Comparison of ENCODE assay signal across 26 cellular contexts in genomic region chr11:1563149-1563638, GRCh38. TPM values are rescaled to one million over a fixed set of nuclear protein-coding genes. Genes with fewer than 3 reads are reported as not detected.
A peak's percentile ranks its signal among the peaks of the same experiment; 100 is the strongest.
DNase-seq lines count a peak whose midpoint lies in the region; ATAC-seq and TF ChIP-seq lines count a peak whose summit lies in the region.
"Had no signal": no experiment of that assay in that cellular context is flagged by ENCODE, and none has a peak within 500 bp of the region (broad histone marks: within the 10 kb centered on the region; RNA-seq: fewer than 3 reads in every experiment).

No MANE protein-coding gene starts in this region.

- no peak for TF ChIP-seq CTCF in endodermal cell (conservative IDR thresholded peaks at IDR 0.05)
- TF ChIP-seq CTCF in osteoblast (IDR thresholded peaks at IDR 0.05; ENCODE audit: extremely low read depth, low read depth, low read length) = no peak
- TF ChIP-seq CTCF in brain microvascular endothelial cell (IDR thresholded peaks at IDR 0.05; ENCODE audit: low read depth, low read length, missing control alignments) = no peak

- H3K4me3 ChIP-seq in endodermal cell (ENCODE audit: low read length) (no peak overlapping the region), osteoblast (ENCODE audit: insufficient read depth, low read length) (no peak overlapping the region), brain microvascular endothelial cell (ENCODE audit: low read depth, low read length) (no peak overlapping the region), mesendoderm (ENCODE audit: low read length) (no peak overlapping the region)
- H3K4me3 ChIP-seq: GM23248, HAP-1, Peyer's patch had no signal

- no peak overlapping the region for H3K4me3 Mint-ChIP-seq in endodermal cell
- H3K4me3 Mint-ChIP-seq: HFFc6 had no signal

- H3K27ac ChIP-seq in endodermal cell (ENCODE audit: low read depth, low read length) (no peak overlapping the region), osteoblast (ENCODE audit: low read depth, low read length) (no peak overlapping the region), brain microvascular endothelial cell (no peak overlapping the region), mesendoderm (ENCODE audit: low read depth, low read length) (no peak overlapping the region)
- H3K27ac ChIP-seq: GM23248 had no signal

- H2AFZ ChIP-seq in osteoblast (ENCODE audit: low read length) = no peak overlapping the region
- H2AFZ ChIP-seq: GM23248 had no signal

- no peak overlapping the region for H3K18ac ChIP-seq in mesendoderm (ENCODE audit: low read length)

- peaks cover 23% of the 10 kb centered on the region for H4K20me1 ChIP-seq in osteoblast (ENCODE audit: insufficient read depth, low read length)

- no peaks in the 10 kb centered on the region for H3K79me1 ChIP-seq in mesendoderm (ENCODE audit: low read length)

- no peaks in the 10 kb centered on the region for H3K79me2 ChIP-seq in osteoblast (ENCODE audit: insufficient read depth, low read length)
- no peaks in the 10 kb centered on the region for H3K79me2 ChIP-seq in mesendoderm (ENCODE audit: control insufficient read depth, insufficient read depth, low read length)

- H3K9ac ChIP-seq in endodermal cell (ENCODE audit: extremely low read depth, low read length, poor library complexity, severe bottlenecking) (no peak overlapping the region), mesendoderm (ENCODE audit: low read length) (no peak overlapping the region)
- H3K9ac ChIP-seq: GM23248 had no signal

- H3K4me1 ChIP-seq in endodermal cell (ENCODE audit: control insufficient read depth, insufficient read depth, low read length) (peaks cover 14% of the 10 kb centered on the region), osteoblast (ENCODE audit: insufficient read depth, low read length) (peaks cover 15% of the 10 kb centered on the region), mesendoderm (ENCODE audit: control insufficient read depth, low read depth, low read length) (peaks cover 3% of the 10 kb centered on the region)
- H3K4me1 ChIP-seq: HAP-1 had no signal

- H3K36me3 ChIP-seq in endodermal cell (ENCODE audit: control insufficient read depth, insufficient read depth, low read length) = no peaks in the 10 kb centered on the region
- no peaks in the 10 kb centered on the region for H3K36me3 ChIP-seq in osteoblast (ENCODE audit: insufficient read depth, low read length)
- no peaks in the 10 kb centered on the region for H3K36me3 ChIP-seq in brain microvascular endothelial cell (replicated peaks)
- no peaks in the 10 kb centered on the region for H3K36me3 ChIP-seq in mesendoderm (ENCODE audit: control insufficient read depth, insufficient read depth, low read length)
- H3K36me3 ChIP-seq: BE2C, HAP-1 had no signal

- H3K27ac Mint-ChIP-seq in endodermal cell = no peak overlapping the region
- H3K27ac Mint-ChIP-seq: HFFc6 had no signal

- H2BK5ac ChIP-seq in mesendoderm (ENCODE audit: low read length) = no peak overlapping the region

- ATAC-seq in HG02798 (IDR thresholded peaks at IDR 0.05; ENCODE audit: poor library complexity, unreplicated experiment) = no peak

- H3K27me3 ChIP-seq in endodermal cell (ENCODE audit: control insufficient read depth, insufficient read depth, low read length, poor library complexity, severe bottlenecking) = no peaks in the 10 kb centered on the region
- no peaks in the 10 kb centered on the region for H3K27me3 ChIP-seq in osteoblast (ENCODE audit: insufficient read depth, low read length)
- H3K27me3 ChIP-seq in brain microvascular endothelial cell (replicated peaks) = no peaks in the 10 kb centered on the region
- H3K27me3 ChIP-seq in mesendoderm (ENCODE audit: insufficient read depth, low read length, poor library complexity) = no peaks in the 10 kb centered on the region
- H3K27me3 ChIP-seq: BE2C, Peyer's patch had no signal

- H3K4me2 ChIP-seq in osteoblast (ENCODE audit: insufficient read depth, low read length) (no peak overlapping the region), mesendoderm (ENCODE audit: low read length) (no peak overlapping the region)

- DNase-seq in activated T-cell treated with anti-CD3 and anti-CD28 coated beads, Interleukin-2, amount 50 U/mL, for 1 hour = peak; percentile 19
- no peak for DNase-seq in activated T-cell treated with anti-CD3 and anti-CD28 coated beads for 4 hours
- DNase-seq in endodermal cell = peak; percentile 26
- DNase-seq in osteoblast (ENCODE audit: insufficient read length, low spot score, missing footprints) = peak; percentile 78
- no peak for DNase-seq in brain microvascular endothelial cell
- no peak for DNase-seq in HK-2 (ENCODE audit: unreplicated experiment)
- no peak for DNase-seq in mesendoderm
- DNase-seq: ACHN, BE2C, Calu3, DMS153, GM23248, HFFc6, KBM-7, NCI-H1048, NCI-H1417 treated with DMSO at 0.1 percent for 48 hours, NCI-H2081, NCI-H2227 treated with DMSO at 0.1 percent for 48 hours, OCI-M1, Peyer's patch, SHP77 treated with DMSO at 0.1 percent for 48 hours had no signal

- no peak overlapping the region for H2BK120ac ChIP-seq in mesendoderm (ENCODE audit: low read depth, low read length)

- no peak overlapping the region for H3K23ac ChIP-seq in mesendoderm (ENCODE audit: low read length)

- in situ Hi-C loops in brain microvascular endothelial cell (cut with HindIII; ENCODE audit: low pct_ligation_motif_present, low sequenced_read_pairs) = no loop called here

- no peaks in the 10 kb centered on the region for H3K9me3 Mint-ChIP-seq in endodermal cell
- H3K9me3 Mint-ChIP-seq: HFFc6 had no signal

- no peaks in the 10 kb centered on the region for H3K27me3 Mint-ChIP-seq in endodermal cell (ENCODE audit: insufficient read depth)

- H3K56ac ChIP-seq in mesendoderm (ENCODE audit: low read length) = no peak overlapping the region

- H4K5ac ChIP-seq in mesendoderm (ENCODE audit: low read length) = no peak overlapping the region

- no peak overlapping the region for H3K4ac ChIP-seq in mesendoderm (ENCODE audit: low read depth, low read length)

- no peak overlapping the region for H2AK5ac ChIP-seq in mesendoderm (ENCODE audit: low read length)

- no peak overlapping the region for H2BK15ac ChIP-seq in mesendoderm (replicated peaks; ENCODE audit: low read depth)

- peaks cover 8% of the 10 kb centered on the region for H3K4me1 Mint-ChIP-seq in endodermal cell

- no peaks in the 10 kb centered on the region for H3K9me3 ChIP-seq in endodermal cell (ENCODE audit: control insufficient read depth, low read length)
- H3K9me3 ChIP-seq in osteoblast (ENCODE audit: low read depth, low read length) = no peaks in the 10 kb centered on the region
- H3K9me3 ChIP-seq: BE2C, HAP-1, Peyer's patch had no signal

- no peak overlapping the region for H4K8ac ChIP-seq in mesendoderm (ENCODE audit: low read depth, low read length)

- WGBS in endodermal cell (ENCODE audit: insufficient coverage in 1 of 2, insufficient read length in 1 of 2), 2 experiments = 85 to 93% methylated on average over 6 to 12 of the region's 12 CpGs
- no CpG with 5 or more reads among the region's 12 CpGs for WGBS in mesendoderm (ENCODE audit: extremely low coverage, insufficient coverage, low lambda C conversion rate)

- H3K36me3 Mint-ChIP-seq in endodermal cell (ENCODE audit: low read depth) = no peaks in the 10 kb centered on the region

RNA-seq across cellular contexts. Expression of gene DUSP8, which starts 8.9 kb away (rescaled TPM):
- total RNA-seq in endodermal cell (1 to 10 TPM; 4.7 to 7.0 TPM), osteoblast (under 0.01 TPM in 2 replicates)
- polyA plus RNA-seq in endodermal cell (2013, experiment 1 of 2) = 13.7 TPM
- 7.4 TPM for polyA plus RNA-seq in endodermal cell (2013, experiment 2 of 2)
- 12.2 TPM for polyA plus RNA-seq in mesendoderm (2013, experiment 1 of 2)
- 11.3 TPM for polyA plus RNA-seq in mesendoderm (2013, experiment 2 of 2)
- polyA plus RNA-seq: GM23248 had no signal

RNA-seq across cellular contexts. Expression of gene KRTAP5-1, which starts 21.9 kb away (rescaled TPM):
- total RNA-seq in endodermal cell = not detected
- not detected for polyA plus RNA-seq in endodermal cell (2013, experiment 1 of 2)
- polyA plus RNA-seq in endodermal cell (2013, experiment 2 of 2) = not detected
- not detected in 2 replicates for total RNA-seq in osteoblast
- not detected for polyA plus RNA-seq in mesendoderm (2013, experiment 1 of 2)
- not detected for polyA plus RNA-seq in mesendoderm (2013, experiment 2 of 2)
- total RNA-seq: Calu3, Daoy, G401, GM23248, HFFc6, NCI-H460, Peyer's patch had no signal
- polyA plus RNA-seq: GM23248 had no signal

RNA-seq across cellular contexts. Expression of gene KRTAP5-2, which starts 34.9 kb away (rescaled TPM):
- total RNA-seq in endodermal cell (not detected), osteoblast (not detected in 2 replicates)
- not detected for polyA plus RNA-seq in endodermal cell (2013, experiment 1 of 2)
- not detected for polyA plus RNA-seq in endodermal cell (2013, experiment 2 of 2)
- polyA plus RNA-seq in mesendoderm (2013, experiment 1 of 2) = not detected
- polyA plus RNA-seq in mesendoderm (2013, experiment 2 of 2) = not detected
- total RNA-seq: Calu3, Daoy, G401, GM23248, HFFc6, NCI-H460, Peyer's patch had no signal
- polyA plus RNA-seq: GM23248 had no signal

RNA-seq across cellular contexts. Expression of gene KRTAP5-3, which starts 45.1 kb away (rescaled TPM):
- total RNA-seq in endodermal cell = not detected
- polyA plus RNA-seq in endodermal cell (2013, experiment 1 of 2) = not detected
- polyA plus RNA-seq in endodermal cell (2013, experiment 2 of 2) = not detected
- not detected in 2 replicates for total RNA-seq in osteoblast
- not detected for polyA plus RNA-seq in mesendoderm (2013, experiment 1 of 2)
- not detected for polyA plus RNA-seq in mesendoderm (2013, experiment 2 of 2)
- total RNA-seq: Calu3, Daoy, G401, GM23248, HFFc6, NCI-H460, Peyer's patch had no signal
- polyA plus RNA-seq: GM23248 had no signal

RNA-seq across cellular contexts. Expression of gene KRTAP5-4, which starts 58.7 kb away (rescaled TPM):
- not detected for total RNA-seq in endodermal cell
- not detected for polyA plus RNA-seq in endodermal cell (2013, experiment 1 of 2)
- not detected for polyA plus RNA-seq in endodermal cell (2013, experiment 2 of 2)
- total RNA-seq in osteoblast = not detected in 2 replicates
- polyA plus RNA-seq in mesendoderm (2013, experiment 1 of 2) = not detected
- not detected for polyA plus RNA-seq in mesendoderm (2013, experiment 2 of 2)
- total RNA-seq: Calu3, Daoy, G401, GM23248, HFFc6, NCI-H460, Peyer's patch had no signal
- polyA plus RNA-seq: GM23248 had no signal

Comparison
In these comparisons a context has a peak if more than half of its experiments do, and no peak if none do; other contexts are left out.
1. DNase-seq: peak in activated T-cell treated with anti-CD3 and anti-CD28 coated beads, Interleukin-2, amount 50 U/mL, for 1 hour (single experiment), endodermal cell (single experiment) and osteoblast (single experiment); none in activated T-cell treated with anti-CD3 and anti-CD28 coated beads for 4 hours (single experiment), brain microvascular endothelial cell (single experiment), HK-2 (single experiment) and mesendoderm (single experiment).